Comparison of ENCODE assay signal across 22 cellular contexts in the genomic region with DNA sequence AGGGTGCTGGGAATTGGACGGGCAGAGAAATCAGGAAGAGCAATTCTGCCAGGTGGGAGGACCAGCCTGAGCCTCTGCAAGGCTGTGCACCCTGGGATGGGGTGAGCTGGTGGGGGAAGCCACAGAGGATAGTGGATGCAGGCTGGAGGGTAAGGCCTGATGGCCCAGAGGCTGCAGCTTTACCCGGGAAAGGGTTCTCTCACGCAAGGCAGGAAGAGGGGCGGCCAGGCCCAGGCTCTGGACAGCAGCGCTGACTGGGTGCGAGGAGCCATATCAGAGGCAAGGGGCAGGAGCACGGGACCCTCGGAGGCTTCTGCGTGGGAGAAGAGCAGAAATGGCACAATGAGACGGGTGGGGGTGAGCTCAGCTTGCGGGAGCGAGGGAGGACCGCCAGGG.
A peak's percentile ranks its signal among the peaks of the same experiment; 100 is the strongest.
DNase-seq lines count a peak whose midpoint lies in the region; ATAC-seq and TF ChIP-seq lines count a peak whose summit lies in the region.
"Had no signal": no experiment of that assay in that cellular context is flagged by ENCODE, and none has a peak within 500 bp of the region (broad histone marks: within the 10 kb centered on the region; RNA-seq: fewer than 3 reads in every experiment).

No MANE protein-coding gene starts in this region.

- no peaks in the 10 kb centered on the region for H3F3A ChIP-seq in neural progenitor cell (ENCODE audit: low read depth)

- H3K79me2 ChIP-seq in neural progenitor cell (ENCODE audit: low read depth), result no peaks in the 10 kb centered on the region

- H4K20me1 ChIP-seq in neural progenitor cell (ENCODE audit: low read depth), result no peaks in the 10 kb centered on the region
- H4K20me1 ChIP-seq: BLaER1 had no signal

- peaks cover 18% of the 10 kb centered on the region for H3K4me1 ChIP-seq in neural progenitor cell
- H3K4me1 ChIP-seq in ovary (ENCODE audit: insufficient read depth), result no peaks in the 10 kb centered on the region
- H3K4me1 ChIP-seq: Caco-2, HAP-1 had no signal

- no peaks in the 10 kb centered on the region for H3K27me3 ChIP-seq in neural progenitor cell
- no peaks in the 10 kb centered on the region for H3K27me3 ChIP-seq in ovary

- H3K4me2 ChIP-seq in neural progenitor cell, result no peak overlapping the region
- H3K4me2 ChIP-seq: BLaER1, GM23338 had no signal

- H3K4me1 Mint-ChIP-seq in neural progenitor cell, result peaks cover 42% of the 10 kb centered on the region
- H3K4me1 Mint-ChIP-seq in type B pancreatic cell (ENCODE audit: unreplicated experiment), result no peaks in the 10 kb centered on the region
- H3K4me1 Mint-ChIP-seq: B cell had no signal

- H3K36me3 ChIP-seq in neural progenitor cell, result no peaks in the 10 kb centered on the region
- H3K36me3 ChIP-seq in ovary, result no peaks in the 10 kb centered on the region
- H3K36me3 ChIP-seq: BLaER1, HAP-1 had no signal

- peaks cover 10% of the 10 kb centered on the region for H3K27me3 Mint-ChIP-seq in neural progenitor cell (ENCODE audit: insufficient read depth, low read depth)
- H3K27me3 Mint-ChIP-seq in type B pancreatic cell, result peaks cover 37% of the 10 kb centered on the region
- H3K27me3 Mint-ChIP-seq: B cell had no signal

- DNase-seq in cardiac septum (ENCODE audit: low spot score), result peak; percentile 54
- DNase-seq in Right ventricle myocardium inferior (ENCODE audit: missing footprints), result no peak
- DNase-seq in islet precursor cell, result peak; percentile 44
- DNase-seq in neural progenitor cell (ENCODE audit: low spot score), result no peak
- DNase-seq in type B pancreatic cell (ENCODE audit: extremely low spot score, unreplicated experiment), result peak; percentile 62
- no peak for DNase-seq in ovary
- no peak for DNase-seq in SKM-1 treated with dmso at 0.1 percent for 144 hours (lab: John Stamatoyannopoulos, UW; ENCODE audit: unreplicated experiment)
- DNase-seq: CD4-positive, CD25-positive, alpha-beta regulatory T cell; CD8-positive, alpha-beta T cell; DMS153; EL; GDM1; HFFc6 had no signal

- TF ChIP-seq POLR2A in ovary (IDR thresholded peaks at IDR 0.05), result no peak

- ATAC-seq in Right ventricle myocardium inferior, result no peak
- ATAC-seq in HG02642 (IDR thresholded peaks at IDR 0.05; ENCODE audit: poor library complexity, unreplicated experiment), result no peak
- ATAC-seq: CD8-positive, alpha-beta T cell; GM12878; GM23338 had no signal

- no peak overlapping the region for H3K4me3 ChIP-seq in neural progenitor cell
- no peak overlapping the region for H3K4me3 ChIP-seq in ovary
- H3K4me3 ChIP-seq: BLaER1, GM12878, GM23338, HAP-1 had no signal

- no peak overlapping the region for H3K9ac ChIP-seq in neural progenitor cell
- H3K9ac ChIP-seq: BLaER1 had no signal

- peaks cover 15% of the 10 kb centered on the region for H3K9me3 Mint-ChIP-seq in neural progenitor cell
- peaks cover 9% of the 10 kb centered on the region for H3K9me3 Mint-ChIP-seq in type B pancreatic cell

- H2AFZ ChIP-seq in neural progenitor cell (replicated peaks), result no peak overlapping the region
- H2AFZ ChIP-seq: GM23338 had no signal

- H3K27ac ChIP-seq in neural progenitor cell (no peak overlapping the region), ovary (no peak overlapping the region)
- H3K27ac ChIP-seq: 22Rv1, BLaER1, C4-2B had no signal

- TF ChIP-seq EP300 in ovary (IDR thresholded peaks at IDR 0.05), result no peak

- 68 to 74% (median 74%) methylated on average over 13 of the region's 13 CpGs for WGBS in ovary, 3 donors

- H3K27ac Mint-ChIP-seq in neural progenitor cell, result peak overlapping the region; percentile 74
- H3K27ac Mint-ChIP-seq in type B pancreatic cell, result no peak overlapping the region
- H3K27ac Mint-ChIP-seq: B cell; CD4-positive, CD25-positive, alpha-beta regulatory T cell; CD8-positive, alpha-beta T cell; GM23338; HFFc6 had no signal

- peaks cover 6% of the 10 kb centered on the region for H3K9me3 ChIP-seq in neural progenitor cell (ENCODE audit: low read depth)
- H3K9me3 ChIP-seq in ovary, result no peaks in the 10 kb centered on the region
- H3K9me3 ChIP-seq: HAP-1 had no signal

- intact Hi-C loops in cardiac septum (cut with DNase I) (no loop called here), Right ventricle myocardium inferior (cut with DNase I) (no loop called here), ovary (cut with DNase I) (no loop called here)

- TF ChIP-seq CTCF in neural progenitor cell (IDR thresholded peaks at IDR 0.05), result no peak
- TF ChIP-seq CTCF in type B pancreatic cell (conservative IDR thresholded peaks at IDR 0.05), result no peak
- no peak for TF ChIP-seq CTCF in ovary (IDR thresholded peaks at IDR 0.05)

- H3K36me3 Mint-ChIP-seq in neural progenitor cell (no peaks in the 10 kb centered on the region), type B pancreatic cell (no peaks in the 10 kb centered on the region)
- H3K36me3 Mint-ChIP-seq: CD4-positive, CD25-positive, alpha-beta regulatory T cell; CD8-positive, alpha-beta T cell had no signal

- H3K4me3 Mint-ChIP-seq in neural progenitor cell (no peak overlapping the region), type B pancreatic cell (no peak overlapping the region)
- H3K4me3 Mint-ChIP-seq: B cell; CD4-positive, CD25-positive, alpha-beta regulatory T cell; CD8-positive, alpha-beta T cell; GM23338; HFFc6 had no signal

Comparison
In these comparisons a context has a peak if more than half of its experiments do, and no peak if none do; other contexts are left out.
1. DNase-seq: peak in cardiac septum (single experiment), islet precursor cell (single experiment) and type B pancreatic cell (single experiment); none in Right ventricle myocardium inferior (single experiment), neural progenitor cell (single experiment), ovary (0 of 5) and SKM-1 treated with dmso at 0.1 percent for 144 hours (single experiment).